ENCODE assay signal across 9 cellular contexts in the genomic region with DNA sequence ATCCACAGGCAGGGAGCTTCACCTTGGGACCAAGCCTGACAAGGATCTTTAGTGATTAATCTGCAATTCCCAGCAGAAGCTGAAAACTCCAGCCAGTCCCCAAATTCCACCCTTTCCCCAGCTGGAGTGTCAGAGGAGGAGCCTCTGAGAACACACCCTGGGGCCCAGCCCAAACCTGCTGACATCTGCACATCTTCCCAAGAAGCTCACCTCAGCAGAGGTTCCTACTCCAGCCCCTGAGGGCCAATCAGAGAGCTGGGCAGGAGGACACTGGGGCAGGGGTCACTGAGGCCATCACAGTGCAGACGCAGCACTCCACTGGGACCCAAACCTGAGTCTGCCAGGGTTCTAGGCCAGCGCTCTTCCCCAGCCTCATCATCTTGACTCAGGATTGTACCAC. TPM values are rescaled to one million over a fixed set of nuclear protein-coding genes. Genes with fewer than 3 reads are reported as not detected.
"Had no signal": no experiment of that assay in that cellular context is flagged by ENCODE, and none has a peak within 500 bp of the region (broad histone marks: within the 10 kb centered on the region; RNA-seq: fewer than 3 reads in every experiment).

No MANE protein-coding gene starts in this region.

- ATAC-seq: K562 had no signal

- FAIRE-seq: H54, K562 had no signal

- DNase-seq: GOT3, H9, HCEC 1CT, IMR-90, Karpas-422, KG1 had no signal

- H3K4me3 ChIP-seq: K562 had no signal

- H3K27ac ChIP-seq: HL-60 had no signal

RNA-seq across cellular contexts. Expression of a gene that starts 44.9 kb away (rescaled TPM):
- total RNA-seq: H9, IMR-90, K562 had no signal
- polyA plus RNA-seq: IMR-90, K562 had no signal
